12 cellular contexts compared by ENCODE assay signal in genomic region chr20:36542516-36543186, GRCh38. TPM values are rescaled to one million over a fixed set of nuclear protein-coding genes. Genes with fewer than 3 reads are reported as not detected.
DNase-seq lines count a peak whose midpoint lies in the region; ATAC-seq and TF ChIP-seq lines count a peak whose summit lies in the region.
"Had no signal": no experiment of that assay in that cellular context is flagged by ENCODE, and none has a peak within 500 bp of the region (broad histone marks: within the 10 kb centered on the region; RNA-seq: fewer than 3 reads in every experiment).

No MANE protein-coding gene starts in this region.

- H3K36me3 ChIP-seq in ES-I3 (ENCODE audit: insufficient read depth, low read length), result no peaks in the 10 kb centered on the region
- peaks cover 0 to 28% of the 10 kb centered on the region in 2 donors for H3K36me3 ChIP-seq in left lung
- H3K36me3 ChIP-seq in skeletal muscle tissue (ENCODE audit: control insufficient read depth in 3 of 3, insufficient read depth in 3 of 3, low read length in 3 of 3), result peaks cover 0 to 8% (median 5%) of the 10 kb centered on the region in 3 donors

- H3K27ac ChIP-seq in left lung (peak overlapping the region in 1 of 2 donors; percentile 87), skeletal muscle tissue (ENCODE audit: low read depth, low read length) (peak overlapping the region; percentile 90), substantia nigra (ENCODE audit: low read depth, low read length, poor library complexity, severe bottlenecking) (no peak overlapping the region)

- H3K9me3 ChIP-seq in ES-I3 (ENCODE audit: control insufficient read depth, insufficient read depth, low read length) (no peaks in the 10 kb centered on the region), left lung (no peaks in the 10 kb centered on the region), skeletal muscle tissue (ENCODE audit: control insufficient read depth in 3 of 3, low read length in 3 of 3) (no peaks in the 10 kb centered on the region)

- in situ Hi-C loops in astrocyte of the cerebellum (cut with HindIII; ENCODE audit: low sequenced_read_pairs), result no loop called here

- H3K4me1 ChIP-seq in ES-I3 (ENCODE audit: insufficient read depth, low read length), result peaks cover 18% of the 10 kb centered on the region
- H3K4me1 ChIP-seq in left lung, result peaks cover 27 to 43% of the 10 kb centered on the region in 2 donors
- peaks cover 17 to 32% (median 28%) of the 10 kb centered on the region in 3 donors for H3K4me1 ChIP-seq in skeletal muscle tissue (ENCODE audit: control insufficient read depth in 3 of 3, insufficient read depth in 3 of 3, low read length in 3 of 3)

- DNase-seq in astrocyte of the cerebellum (ENCODE audit: low read depth), result no peak
- DNase-seq in left lung, result no peak
- DNase-seq in NCI-H1436 treated with DMSO at 0.1 percent for 48 hours (lab: John Stamatoyannopoulos, UW), result no peak
- DNase-seq in substantia nigra (lab: John Stamatoyannopoulos, UW), result no peak
- DNase-seq in stimulated activated CD4-positive, alpha-beta T cell treated with anti-CD3 and anti-CD28 coated beads, Interleukin-2, amount 100 ng/mL, for 24 hours, result no peak
- DNase-seq: activated B cell treated with CpG ODN at 0.5 μM for 24 hours; activated gamma-delta T cell; CD8-positive, alpha-beta memory T cell; NCI-H1092 treated with DMSO at 0.1 percent for 48 hours had no signal

- no peak for TF ChIP-seq CTCF in astrocyte of the cerebellum (IDR thresholded peaks at IDR 0.05; ENCODE audit: low read depth, low read length, missing control alignments)
- no peak for TF ChIP-seq CTCF in left lung (IDR thresholded peaks at IDR 0.05)

- H3K4me3 ChIP-seq in astrocyte of the cerebellum (ENCODE audit: low read depth, low read length), result peak overlapping the region; percentile 62
- H3K4me3 ChIP-seq in left lung, result peak overlapping the region; percentile 52 to 73
- H3K4me3 ChIP-seq in skeletal muscle tissue (ENCODE audit: low read length in 3 of 3), result peak overlapping the region; percentile 68 to 80 (median 75)

- ATAC-seq in left lung, result no peak
- ATAC-seq in HG03439 (IDR thresholded peaks at IDR 0.05; ENCODE audit: unreplicated experiment), result no peak

- intact Hi-C loops in left lung (cut with DNase I), result no loop called here

- H3K9ac ChIP-seq in ES-I3 (ENCODE audit: low read depth, low read length), result peak overlapping the region; percentile 82; the same call in 1 of the 2 replicates
- peak overlapping the region; percentile 79 to 92 (median 79) for H3K9ac ChIP-seq in skeletal muscle tissue (ENCODE audit: low read depth in 1 of 3, low read length in 3 of 3)

- peaks cover 0 to 4% of the 10 kb centered on the region in 2 donors for H3K27me3 ChIP-seq in left lung
- H3K27me3 ChIP-seq in skeletal muscle tissue (ENCODE audit: control insufficient read depth in 3 of 3, insufficient read depth in 3 of 3, low read length in 3 of 3), result peaks cover 0 to 6% (median 0%) of the 10 kb centered on the region in 3 donors

RNA-seq across cellular contexts. Expression of gene MYL9, which starts 1.3 kb away (rescaled TPM):
- total RNA-seq in left lung, result 100 to 1,000 TPM; 319 to 344 TPM
- total RNA-seq in skeletal muscle tissue, result 5.7 TPM
- total RNA-seq: CD8-positive, alpha-beta memory T cell had no signal

RNA-seq across cellular contexts. Expression of gene TGIF2, which starts 30.7 kb away (rescaled TPM):
- total RNA-seq in left lung (10 to 100 TPM; 11.2 to 11.5 TPM), skeletal muscle tissue (20.4 TPM)

Comparison
In these comparisons a context has a peak if more than half of its experiments do, and no peak if none do; other contexts are left out.
1. RNA of gene MYL9, which starts 1.3 kb away (total RNA-seq): 319 to 344 TPM in left lung; 5.7 TPM in skeletal muscle tissue (single experiment); every median in the first group is over 10 times any median in the second.
2. Peak in every context shown above with its lines, with median percentiles within 50 percentile points of each other: H3K4me3 ChIP-seq.